In genomic region chr2:203579131-203579643, GRCh38 we compare ENCODE assay signal across 9 cellular contexts. TPM values are rescaled to one million over a fixed set of nuclear protein-coding genes. Genes with fewer than 3 reads are reported as not detected.
DNase-seq lines count a peak whose midpoint lies in the region; ATAC-seq, FAIRE-seq and TF ChIP-seq lines count a peak whose summit lies in the region.
"Had no signal": no experiment of that assay in that cellular context is flagged by ENCODE, and none has a peak within 500 bp of the region (broad histone marks: within the 10 kb centered on the region; RNA-seq: fewer than 3 reads in every experiment).

No MANE protein-coding gene starts in this region.

- CTCF ChIA-PET in activated CD4-positive, alpha-beta memory T cell treated with anti-CD3 and anti-CD28 coated beads, Interleukin-2, amount 10 ng/mL, durations not matched to agents 7 days and 5 days (lab: Charles Lee): interaction anchor here (1.2 kb wide), 1 partner anchor 36 kb away, joined by 3 read pairs; no protein-coding TSS in a partner anchor

- peaks cover 59% of the 10 kb centered on the region for H3K27me3 Mint-ChIP-seq in activated CD4-positive, alpha-beta memory T cell treated with anti-CD3 and anti-CD28 coated beads, Interleukin-2, amount 10 ng/mL, durations not matched to agents 7 days and 5 days
- H3K27me3 Mint-ChIP-seq in type B pancreatic cell: no peaks in the 10 kb centered on the region

- H3K36me3 Mint-ChIP-seq in activated CD4-positive, alpha-beta memory T cell treated with anti-CD3 and anti-CD28 coated beads, Interleukin-2, amount 10 ng/mL, durations not matched to agents 7 days and 5 days (ENCODE audit: low read depth): peaks cover 13% of the 10 kb centered on the region
- H3K36me3 Mint-ChIP-seq in type B pancreatic cell: no peaks in the 10 kb centered on the region

- peak; percentile 79 for FAIRE-seq in GM12891 (lab: Jason Lieb, UNC)
- peak; percentile 89 for FAIRE-seq in islet of Langerhans (lab: Jason Lieb, UNC)
- FAIRE-seq: TTC549 had no signal

- no peak for TF ChIP-seq POLR2A in GM12891 (IDR thresholded peaks at IDR 0.05; ENCODE audit: low read depth, low read length)

- H3K4me1 Mint-ChIP-seq in activated CD4-positive, alpha-beta memory T cell treated with anti-CD3 and anti-CD28 coated beads, Interleukin-2, amount 10 ng/mL, durations not matched to agents 7 days and 5 days: peaks cover 38% of the 10 kb centered on the region
- peaks cover 7% of the 10 kb centered on the region for H3K4me1 Mint-ChIP-seq in type B pancreatic cell (ENCODE audit: unreplicated experiment)

- ATAC-seq in GM21515 (IDR thresholded peaks at IDR 0.05; ENCODE audit: unreplicated experiment) (peak; percentile 94), HG03575 (IDR thresholded peaks at IDR 0.05; ENCODE audit: extremely low read depth, insufficient number of reproducible peaks, low FRiP score, unreplicated experiment) (peak; percentile 88)

- peak overlapping the region; percentile 40 for H3K27ac Mint-ChIP-seq in activated CD4-positive, alpha-beta memory T cell treated with anti-CD3 and anti-CD28 coated beads, Interleukin-2, amount 10 ng/mL, durations not matched to agents 7 days and 5 days
- H3K27ac Mint-ChIP-seq in type B pancreatic cell: peak overlapping the region; percentile 95

- intact Hi-C loops in posterior vena cava (cut with DNase I): no loop called here

- peaks cover 4% of the 10 kb centered on the region for H3K9me3 Mint-ChIP-seq in activated CD4-positive, alpha-beta memory T cell treated with anti-CD3 and anti-CD28 coated beads, Interleukin-2, amount 10 ng/mL, durations not matched to agents 7 days and 5 days
- no peaks in the 10 kb centered on the region for H3K9me3 Mint-ChIP-seq in type B pancreatic cell

- peak; percentile 21 for DNase-seq in GM12891 (ENCODE audit: insufficient read length, low spot score)
- peak; percentile 69 for DNase-seq in activated CD4-positive, alpha-beta memory T cell treated with anti-CD3 and anti-CD28 coated beads, Interleukin-2, amount 10 ng/mL, durations not matched to agents 7 days and 5 days
- DNase-seq in type B pancreatic cell (ENCODE audit: extremely low spot score, unreplicated experiment): no peak
- no peak for DNase-seq in posterior vena cava (ENCODE audit: low spot score)
- DNase-seq in T-helper 9 cell: no peak

- no peak overlapping the region for H3K4me3 Mint-ChIP-seq in activated CD4-positive, alpha-beta memory T cell treated with anti-CD3 and anti-CD28 coated beads, Interleukin-2, amount 10 ng/mL, durations not matched to agents 7 days and 5 days
- peak overlapping the region; percentile 53 for H3K4me3 Mint-ChIP-seq in type B pancreatic cell

- POLR2A ChIA-PET in activated CD4-positive, alpha-beta memory T cell treated with anti-CD3 and anti-CD28 coated beads, Interleukin-2, amount 10 ng/mL, durations not matched to agents 7 days and 5 days (lab: Charles Lee): interaction anchor here (0.6 to 1.6 kb wide), 15 partner anchors 20 to 292 kb away, joined by 3 to 7 read pairs (median 4); partner anchors contain the start of gene CD28

- no peak for TF ChIP-seq CTCF in type B pancreatic cell (conservative IDR thresholded peaks at IDR 0.05)

TF ChIP-seq in GM12891, 5 proteins besides CTCF, POLR2A, EP300 and RAD21:
- TF ChIP-seq SPI1 (IDR thresholded peaks at IDR 0.05; ENCODE audit: low read depth, low read length) (peak; percentile 27; the same call in 1 of the 2 replicates), POU2F2 (IDR thresholded peaks at IDR 0.05; ENCODE audit: low read depth, low read length) (peak; percentile 63), TAF1 (IDR thresholded peaks at IDR 0.05; ENCODE audit: low read depth, low read length) (no peak), PAX5 (IDR thresholded peaks at IDR 0.05; ENCODE audit: insufficient read depth, low read length, severe bottlenecking) (peak; percentile 5)

RNA-seq across cellular contexts. Expression of gene RAPH1, which starts 44.1 kb away (rescaled TPM):
- 0.23 TPM for polyA plus RNA-seq in GM12891 (2012; ENCODE audit: low read depth, missing spikeins)
- total RNA-seq in activated CD4-positive, alpha-beta memory T cell treated with anti-CD3 and anti-CD28 coated beads, Interleukin-2, amount 10 ng/mL, durations not matched to agents 7 days and 5 days: 1 to 10 TPM in 1 of 2 experiments, under 1 TPM in 1; 0.98 to 1.3 TPM
- 15.4 and 25.7 TPM in 2 replicates for total RNA-seq in type B pancreatic cell (ENCODE audit: low replicate concordance)
- 10 to 100 TPM; 44.0 to 48.4 TPM for total RNA-seq in posterior vena cava

Comparison
In these comparisons a context has a peak if more than half of its experiments do, and no peak if none do; other contexts are left out.
1. DNase-seq: peak in GM12891 (single experiment) and activated CD4-positive, alpha-beta memory T cell treated with anti-CD3 and anti-CD28 coated beads, Interleukin-2, amount 10 ng/mL, durations not matched to agents 7 days and 5 days (single experiment); none in type B pancreatic cell (single experiment), posterior vena cava (single experiment) and T-helper 9 cell (single experiment).